In genomic region chr12:57488397-57489156, GRCh38 we compare ENCODE assay signal across 1 cellular context.
TF ChIP-seq lines count a peak whose summit lies in the region.

No MANE protein-coding gene starts in this region.

TF ChIP-seq in K562, 482 proteins besides CTCF, POLR2A, EP300 and RAD21 (continued from another document and continues in another):
- TF ChIP-seq, protein P1, sequence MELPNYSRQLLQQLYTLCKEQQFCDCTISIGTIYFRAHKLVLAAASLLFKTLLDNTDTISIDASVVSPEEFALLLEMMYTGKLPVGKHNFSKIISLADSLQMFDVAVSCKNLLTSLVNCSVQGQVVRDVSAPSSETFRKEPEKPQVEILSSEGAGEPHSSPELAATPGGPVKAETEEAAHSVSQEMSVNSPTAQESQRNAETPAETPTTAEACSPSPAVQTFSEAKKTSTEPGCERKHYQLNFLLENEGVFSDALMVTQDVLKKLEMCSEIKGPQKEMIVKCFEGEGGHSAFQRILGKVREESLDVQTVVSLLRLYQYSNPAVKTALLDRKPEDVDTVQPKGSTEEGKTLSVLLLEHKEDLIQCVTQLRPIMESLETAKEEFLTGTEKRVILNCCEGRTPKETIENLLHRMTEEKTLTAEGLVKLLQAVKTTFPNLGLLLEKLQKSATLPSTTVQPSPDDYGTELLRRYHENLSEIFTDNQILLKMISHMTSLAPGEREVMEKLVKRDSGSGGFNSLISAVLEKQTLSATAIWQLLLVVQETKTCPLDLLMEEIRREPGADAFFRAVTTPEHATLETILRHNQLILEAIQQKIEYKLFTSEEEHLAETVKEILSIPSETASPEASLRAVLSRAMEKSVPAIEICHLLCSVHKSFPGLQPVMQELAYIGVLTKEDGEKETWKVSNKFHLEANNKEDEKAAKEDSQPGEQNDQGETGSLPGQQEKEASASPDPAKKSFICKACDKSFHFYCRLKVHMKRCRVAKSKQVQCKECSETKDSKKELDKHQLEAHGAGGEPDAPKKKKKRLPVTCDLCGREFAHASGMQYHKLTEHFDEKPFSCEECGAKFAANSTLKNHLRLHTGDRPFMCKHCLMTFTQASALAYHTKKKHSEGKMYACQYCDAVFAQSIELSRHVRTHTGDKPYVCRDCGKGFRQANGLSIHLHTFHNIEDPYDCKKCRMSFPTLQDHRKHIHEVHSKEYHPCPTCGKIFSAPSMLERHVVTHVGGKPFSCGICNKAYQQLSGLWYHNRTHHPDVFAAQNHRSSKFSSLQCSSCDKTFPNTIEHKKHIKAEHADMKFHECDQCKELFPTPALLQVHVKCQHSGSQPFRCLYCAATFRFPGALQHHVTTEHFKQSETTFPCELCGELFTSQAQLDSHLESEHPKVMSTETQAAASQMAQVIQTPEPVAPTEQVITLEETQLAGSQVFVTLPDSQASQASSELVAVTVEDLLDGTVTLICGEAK (IDR thresholded peaks at IDR 0.05) = peak; percentile 13; the same call in 1 of the 2 replicates
- TF ChIP-seq, protein P1 (CRISPR knock-in tag; IDR thresholded peaks at IDR 0.05) = no peak
- TF ChIP-seq NBN (IDR thresholded peaks at IDR 0.05; ENCODE audit: low read depth) = peak; percentile 14; the same call in 1 of the 2 replicates
- no peak for TF ChIP-seq RBFOX2 (IDR thresholded peaks at IDR 0.05; ENCODE audit: low read depth, low read length)
- no peak for TF ChIP-seq RFX7 (CRISPR knock-in tag; IDR thresholded peaks at IDR 0.05)
- no peak for TF ChIP-seq LCOR (CRISPR knock-in tag; IDR thresholded peaks at IDR 0.05)
- TF ChIP-seq ZKSCAN1 (IDR thresholded peaks at IDR 0.05; ENCODE audit: low read depth, low read length) = no peak
- TF ChIP-seq, protein P2, sequence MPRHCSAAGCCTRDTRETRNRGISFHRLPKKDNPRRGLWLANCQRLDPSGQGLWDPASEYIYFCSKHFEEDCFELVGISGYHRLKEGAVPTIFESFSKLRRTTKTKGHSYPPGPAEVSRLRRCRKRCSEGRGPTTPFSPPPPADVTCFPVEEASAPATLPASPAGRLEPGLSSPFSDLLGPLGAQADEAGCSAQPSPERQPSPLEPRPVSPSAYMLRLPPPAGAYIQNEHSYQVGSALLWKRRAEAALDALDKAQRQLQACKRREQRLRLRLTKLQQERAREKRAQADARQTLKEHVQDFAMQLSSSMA (CRISPR knock-in tag; IDR thresholded peaks at IDR 0.05) = no peak
- TF ChIP-seq ELF4 (CRISPR knock-in tag; IDR thresholded peaks at IDR 0.05) = peak; percentile 57; the same call in 1 of the 2 replicates
- no peak for TF ChIP-seq PBX2 (CRISPR knock-in tag; IDR thresholded peaks at IDR 0.05; ENCODE audit: low read depth)
- TF ChIP-seq PBX2 (tag; conservative IDR thresholded peaks at IDR 0.05; ENCODE audit: low read depth) = no peak
- no peak for TF ChIP-seq ZFX (CRISPR knock-in tag; IDR thresholded peaks at IDR 0.05)
- no peak for TF ChIP-seq ZNF445 (CRISPR knock-in tag; IDR thresholded peaks at IDR 0.05; ENCODE audit: low read depth)
- TF ChIP-seq TARDBP (IDR thresholded peaks at IDR 0.05) = no peak
- no peak for TF ChIP-seq OTX1 (CRISPR knock-in tag; IDR thresholded peaks at IDR 0.05)
- no peak for TF ChIP-seq ZNF23 (CRISPR knock-in tag; IDR thresholded peaks at IDR 0.05)
- TF ChIP-seq, protein P3, sequence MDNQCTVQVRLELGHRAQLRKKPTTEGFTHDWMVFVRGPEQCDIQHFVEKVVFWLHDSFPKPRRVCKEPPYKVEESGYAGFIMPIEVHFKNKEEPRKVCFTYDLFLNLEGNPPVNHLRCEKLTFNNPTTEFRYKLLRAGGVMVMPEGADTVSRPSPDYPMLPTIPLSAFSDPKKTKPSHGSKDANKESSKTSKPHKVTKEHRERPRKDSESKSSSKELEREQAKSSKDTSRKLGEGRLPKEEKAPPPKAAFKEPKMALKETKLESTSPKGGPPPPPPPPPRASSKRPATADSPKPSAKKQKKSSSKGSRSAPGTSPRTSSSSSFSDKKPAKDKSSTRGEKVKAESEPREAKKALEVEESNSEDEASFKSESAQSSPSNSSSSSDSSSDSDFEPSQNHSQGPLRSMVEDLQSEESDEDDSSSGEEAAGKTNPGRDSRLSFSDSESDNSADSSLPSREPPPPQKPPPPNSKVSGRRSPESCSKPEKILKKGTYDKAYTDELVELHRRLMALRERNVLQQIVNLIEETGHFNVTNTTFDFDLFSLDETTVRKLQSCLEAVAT (IDR thresholded peaks at IDR 0.05) = peak; percentile 80 to 83; a peak in 2 of 4 replicates
- no peak for TF ChIP-seq MTA1 (IDR thresholded peaks at IDR 0.05; ENCODE audit: borderline replicate concordance)
- TF ChIP-seq HLTF (IDR thresholded peaks at IDR 0.05) = peak; percentile 10; the same call in 1 of the 2 replicates
- TF ChIP-seq DMBX1 (CRISPR knock-in tag; IDR thresholded peaks at IDR 0.05; ENCODE audit: borderline replicate concordance) = no peak
- no peak for TF ChIP-seq GATA2 (CRISPR knock-in tag; IDR thresholded peaks at IDR 0.05)
- TF ChIP-seq HOXB6 (CRISPR knock-in tag; IDR thresholded peaks at IDR 0.05; ENCODE audit: borderline replicate concordance) = no peak
- no peak for TF ChIP-seq RNF2 (IDR thresholded peaks at IDR 0.05)
- TF ChIP-seq MYNN (IDR thresholded peaks at IDR 0.05) = no peak
- no peak for TF ChIP-seq MYNN (CRISPR knock-in tag; IDR thresholded peaks at IDR 0.05)
- 0 out of 4 replicates have a peak, but pooled peaks of 1 of the 2 experiments have one; percentile 8 for TF ChIP-seq MAZ (CRISPR knock-in tag; conservative IDR thresholded peaks at IDR 0.05 in 1 of 2, IDR thresholded peaks at IDR 0.05 in 1 of 2)
- 0 out of 2 replicates have a peak, but pooled peaks have one; percentile 20 for TF ChIP-seq ZNF431 (CRISPR knock-in tag; IDR thresholded peaks at IDR 0.05)
- peak; percentile 58; the same call in 1 of the 2 replicates for TF ChIP-seq PHB2 (IDR thresholded peaks at IDR 0.05; ENCODE audit: low read depth)
- TF ChIP-seq MYC (IDR thresholded peaks at IDR 0.05; ENCODE audit: low read depth, low read length) = no peak
- no peak for TF ChIP-seq MYC (CRISPR knock-in tag; IDR thresholded peaks at IDR 0.05; ENCODE audit: borderline replicate concordance, low read depth)
- peak; percentile 43; the same call in 1 of the 2 replicates for TF ChIP-seq ZBTB5 (IDR thresholded peaks at IDR 0.05)
- TF ChIP-seq, protein P4, sequence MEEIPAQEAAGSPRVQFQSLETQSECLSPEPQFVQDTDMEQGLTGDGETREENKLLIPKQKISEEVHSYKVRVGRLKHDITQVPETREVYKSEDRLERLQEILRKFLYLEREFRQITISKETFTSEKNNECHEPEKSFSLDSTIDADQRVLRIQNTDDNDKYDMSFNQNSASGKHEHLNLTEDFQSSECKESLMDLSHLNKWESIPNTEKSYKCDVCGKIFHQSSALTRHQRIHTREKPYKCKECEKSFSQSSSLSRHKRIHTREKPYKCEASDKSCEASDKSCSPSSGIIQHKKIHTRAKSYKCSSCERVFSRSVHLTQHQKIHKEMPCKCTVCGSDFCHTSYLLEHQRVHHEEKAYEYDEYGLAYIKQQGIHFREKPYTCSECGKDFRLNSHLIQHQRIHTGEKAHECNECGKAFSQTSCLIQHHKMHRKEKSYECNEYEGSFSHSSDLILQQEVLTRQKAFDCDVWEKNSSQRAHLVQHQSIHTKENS (CRISPR knock-in tag; IDR thresholded peaks at IDR 0.05) = no peak
- TF ChIP-seq SNRNP70 (optimal IDR thresholded peaks at IDR 0.05; ENCODE audit: low read depth, low read length) = no peak
- TF ChIP-seq BRCA1 (IDR thresholded peaks at IDR 0.05) = no peak
- TF ChIP-seq BRCA1 (CRISPR knock-in tag; IDR thresholded peaks at IDR 0.05) = no peak
- no peak for TF ChIP-seq ZBTB7A (IDR thresholded peaks at IDR 0.05; ENCODE audit: borderline replicate concordance, control insufficient read depth, low read depth, low read length)
- no peak for TF ChIP-seq ZNF239 (CRISPR knock-in tag; IDR thresholded peaks at IDR 0.05)
- no peak for TF ChIP-seq ETS1 (conservative IDR thresholded peaks at IDR 0.05; ENCODE audit: control insufficient read depth, low read depth, low read length)
- TF ChIP-seq NFIC (IDR thresholded peaks at IDR 0.05) = 0 out of 2 replicates have a peak, but pooled peaks have one; percentile 4
- TF ChIP-seq ZNF589 (CRISPR knock-in tag; IDR thresholded peaks at IDR 0.05; ENCODE audit: low read depth) = no peak
- peak; percentile 20 for TF ChIP-seq ASH1L (IDR thresholded peaks at IDR 0.05; ENCODE audit: borderline replicate concordance, low read depth, partially characterized antibody)
- TF ChIP-seq ILF3 (IDR thresholded peaks at IDR 0.05; ENCODE audit: borderline replicate concordance) = no peak
- no peak for TF ChIP-seq SOX6 (IDR thresholded peaks at IDR 0.05)
- 0 out of 2 replicates have a peak, but pooled peaks have one; percentile 14 for TF ChIP-seq CBFA2T2 (conservative IDR thresholded peaks at IDR 0.05)
- TF ChIP-seq, protein P5, sequence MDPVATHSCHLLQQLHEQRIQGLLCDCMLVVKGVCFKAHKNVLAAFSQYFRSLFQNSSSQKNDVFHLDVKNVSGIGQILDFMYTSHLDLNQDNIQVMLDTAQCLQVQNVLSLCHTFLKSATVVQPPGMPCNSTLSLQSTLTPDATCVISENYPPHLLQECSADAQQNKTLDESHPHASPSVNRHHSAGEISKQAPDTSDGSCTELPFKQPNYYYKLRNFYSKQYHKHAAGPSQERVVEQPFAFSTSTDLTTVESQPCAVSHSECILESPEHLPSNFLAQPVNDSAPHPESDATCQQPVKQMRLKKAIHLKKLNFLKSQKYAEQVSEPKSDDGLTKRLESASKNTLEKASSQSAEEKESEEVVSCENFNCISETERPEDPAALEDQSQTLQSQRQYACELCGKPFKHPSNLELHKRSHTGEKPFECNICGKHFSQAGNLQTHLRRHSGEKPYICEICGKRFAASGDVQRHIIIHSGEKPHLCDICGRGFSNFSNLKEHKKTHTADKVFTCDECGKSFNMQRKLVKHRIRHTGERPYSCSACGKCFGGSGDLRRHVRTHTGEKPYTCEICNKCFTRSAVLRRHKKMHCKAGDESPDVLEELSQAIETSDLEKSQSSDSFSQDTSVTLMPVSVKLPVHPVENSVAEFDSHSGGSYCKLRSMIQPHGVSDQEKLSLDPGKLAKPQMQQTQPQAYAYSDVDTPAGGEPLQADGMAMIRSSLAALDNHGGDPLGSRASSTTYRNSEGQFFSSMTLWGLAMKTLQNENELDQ (CRISPR knock-in tag; IDR thresholded peaks at IDR 0.05; ENCODE audit: borderline replicate concordance) = no peak
- TF ChIP-seq POLR2B (IDR thresholded peaks at IDR 0.05; ENCODE audit: low read depth, partially characterized antibody) = peak; percentile 64
